16 cellular contexts compared by ENCODE assay signal in the genomic region with DNA sequence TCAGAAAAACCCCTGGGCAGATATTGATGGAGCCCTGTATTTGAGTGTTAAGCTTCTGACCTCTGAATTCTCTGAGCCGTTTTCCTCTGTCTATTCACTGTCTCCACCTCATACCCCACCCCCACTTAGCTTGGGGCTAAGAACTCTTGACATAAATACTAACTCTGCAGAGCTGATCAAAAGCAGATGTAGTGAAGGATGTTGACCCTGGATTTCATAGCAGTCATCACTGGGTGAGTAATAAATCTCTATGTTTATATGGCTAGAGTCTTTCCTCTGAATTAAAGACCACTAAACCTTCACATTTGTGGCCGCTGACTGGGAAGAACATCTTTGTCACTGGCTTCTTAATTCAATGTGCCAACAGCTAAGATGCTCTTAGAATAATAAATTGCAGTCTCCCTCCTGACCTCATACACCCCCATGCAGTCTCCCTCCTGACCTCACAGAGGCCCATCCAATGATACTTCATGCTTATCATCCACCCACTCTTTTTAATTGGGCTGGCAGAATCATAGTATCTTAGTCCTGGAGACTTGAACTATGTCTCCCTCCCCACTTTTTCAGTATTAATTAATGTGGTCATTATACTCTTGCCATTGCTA.
DNase-seq lines count a peak whose midpoint lies in the region; ATAC-seq, FAIRE-seq and TF ChIP-seq lines count a peak whose summit lies in the region.
"Had no signal": no experiment of that assay in that cellular context is flagged by ENCODE, and none has a peak within 500 bp of the region (broad histone marks: within the 10 kb centered on the region; RNA-seq: fewer than 3 reads in every experiment).

No MANE protein-coding gene starts in this region.

- DNase-seq in AG09319 (ENCODE audit: extremely low read depth, low read depth): peak; percentile 88
- peak; percentile 94 for DNase-seq in HFF-Myc (ENCODE audit: extremely low read depth, low read depth)
- DNase-seq in amniotic epithelial cell (ENCODE audit: low read depth): peak; percentile 59
- DNase-seq in DMS53 treated with DMSO at 0.1 percent for 48 hours (lab: John Stamatoyannopoulos, UW; ENCODE audit: unreplicated experiment): no peak
- no peak for DNase-seq in HTR-8/SVneo (ENCODE audit: insufficient read length, low spot score)
- no peak for DNase-seq in right lobe of liver
- DNase-seq: activated B cell treated with CpG ODN at 0.5 μM for 24 hours; anterior cingulate cortex; NCI-H1930; NCI-H774; Peyer's patch; psoas muscle; stimulated activated naive CD8-positive, alpha-beta T cell treated with anti-CD3 and anti-CD28 coated beads, Interleukin-15, Interleukin-2, amounts not matched to agents 100 U/mL and 50 U/mL, for 24 hours had no signal

- TF ChIP-seq CTCF in AG09319 (IDR thresholded peaks at IDR 0.05; ENCODE audit: low read depth, low read length): no peak
- no peak for TF ChIP-seq CTCF in HFF-Myc (IDR thresholded peaks at IDR 0.05; ENCODE audit: low read depth, low read length, missing control alignments)
- no peak for TF ChIP-seq CTCF in right lobe of liver (IDR thresholded peaks at IDR 0.05)

- no peak for TF ChIP-seq POLR2A in right lobe of liver (IDR thresholded peaks at IDR 0.05)

- H3K4me3 ChIP-seq in HFF-Myc (replicated peaks; ENCODE audit: low read depth, low read length) (no peak overlapping the region), right lobe of liver (no peak overlapping the region)
- H3K4me3 ChIP-seq: Peyer's patch, psoas muscle, vagina had no signal

- no peaks in the 10 kb centered on the region for H3K27me3 ChIP-seq in right lobe of liver
- H3K27me3 ChIP-seq: Peyer's patch, vagina had no signal

- ATAC-seq in GM18867 (IDR thresholded peaks at IDR 0.05; ENCODE audit: unreplicated experiment): no peak
- ATAC-seq in right lobe of liver: no peak
- ATAC-seq: psoas muscle; stimulated activated naive CD8-positive, alpha-beta T cell treated with anti-CD3 and anti-CD28 coated beads, Interleukin-15, Interleukin-2, amounts not matched to agents 100 U/mL and 50 U/mL, for 24 hours had no signal

- 41% methylated on average over 2 of the region's 2 CpGs for WGBS in right lobe of liver (ENCODE audit: insufficient coverage, low coverage, low lambda C conversion rate, missing lambda C conversion rate)

- no peaks in the 10 kb centered on the region for H3K36me3 ChIP-seq in right lobe of liver
- H3K36me3 ChIP-seq: Peyer's patch, vagina had no signal

- H3K9me3 ChIP-seq in right lobe of liver: no peaks in the 10 kb centered on the region
- H3K9me3 ChIP-seq: Peyer's patch, psoas muscle, vagina had no signal

- H3K4me1 ChIP-seq in right lobe of liver: no peaks in the 10 kb centered on the region
- H3K4me1 ChIP-seq: Peyer's patch, psoas muscle, vagina had no signal

- intact Hi-C loops in right lobe of liver (cut with DNase I): no loop called here

- peak; percentile 5 for FAIRE-seq in islet of Langerhans (lab: Jason Lieb, UNC)
- FAIRE-seq in HTR-8/SVneo (lab: Jason Lieb, UNC): no peak

- H3K27ac ChIP-seq in right lobe of liver: no peak overlapping the region
- H3K27ac ChIP-seq: Peyer's patch, psoas muscle, vagina had no signal

Comparison
In these comparisons a context has a peak if more than half of its experiments do, and no peak if none do; other contexts are left out.
1. DNase-seq: peak in AG09319 (single experiment), HFF-Myc (single experiment) and amniotic epithelial cell (single experiment); none in DMS53 treated with DMSO at 0.1 percent for 48 hours (single experiment), HTR-8/SVneo (single experiment) and right lobe of liver (0 of 3).